8 cellular contexts compared by ENCODE assay signal in genomic region chr3:3798641-3799113, GRCh38. TPM values are rescaled to one million over a fixed set of nuclear protein-coding genes. Genes with fewer than 3 reads are reported as not detected.
DNase-seq lines count a peak whose midpoint lies in the region; ATAC-seq and TF ChIP-seq lines count a peak whose summit lies in the region.

No MANE protein-coding gene starts in this region.

- 2 to 6% methylated on average over 37 of the region's 37 CpGs for WGBS in GM23248 (ENCODE audit: low coverage in 1 of 2, low lambda C conversion rate in 2 of 2, missing lambda C conversion rate in 2 of 2), 2 experiments
- WGBS in esophagus squamous epithelium, 2 donors, result 3 to 14% methylated on average over 8 to 10 of the region's 37 CpGs

- in situ Hi-C loops in GM23248 (cut with MboI), result no loop called here

- intact Hi-C loops in esophagus squamous epithelium (cut with DNase I) (no loop called here), upper lobe of right lung (cut with DNase I) (no loop called here)

- H3K9ac ChIP-seq in GM23248 (no peak overlapping the region), neural cell (ENCODE audit: low read length) (peak overlapping the region; percentile 82)

- H3F3A ChIP-seq in GM23248 (ENCODE audit: insufficient read depth), result no peaks in the 10 kb centered on the region
- H3F3A ChIP-seq in neural cell (ENCODE audit: insufficient read depth, low read length, poor library complexity, severe bottlenecking), result no peaks in the 10 kb centered on the region

- no peak overlapping the region for H3K4me2 ChIP-seq in GM23248 (ENCODE audit: unreplicated experiment)
- H3K4me2 ChIP-seq in neural cell (ENCODE audit: low read length), result peak overlapping the region; percentile 30

- no peak overlapping the region for H3K27ac ChIP-seq in CD4-positive, CD25-positive, alpha-beta regulatory T cell (ENCODE audit: insufficient read depth, low read length, poor library complexity, severe bottlenecking)
- H3K27ac ChIP-seq in GM23248 (no peak overlapping the region), esophagus squamous epithelium (peak overlapping the region in 1 of 4 donors; percentile 18), neural cell (ENCODE audit: low read length) (peak overlapping the region; percentile 62), upper lobe of right lung (no peak overlapping the region)

- TF ChIP-seq POLR2A in esophagus squamous epithelium (IDR thresholded peaks at IDR 0.05), result no peak

- H3K27ac Mint-ChIP-seq in CD4-positive, CD25-positive, alpha-beta regulatory T cell, result no peak overlapping the region
- H3K27ac Mint-ChIP-seq in WTC11, result peak overlapping the region; percentile 98

- peaks cover 3% of the 10 kb centered on the region for H3K36me3 Mint-ChIP-seq in CD4-positive, CD25-positive, alpha-beta regulatory T cell
- H3K36me3 Mint-ChIP-seq in WTC11, result peaks cover 18% of the 10 kb centered on the region

- POLR2A ChIA-PET in WTC11 (lab: Charles Lee), result interaction anchor here (1.3 to 3.0 kb wide), 2 partner anchors 10 to 11 kb away, joined by 7 to 8 read pairs; no protein-coding TSS in a partner anchor

- TF ChIP-seq CTCF in WTC11 (IDR thresholded peaks at IDR 0.05), result no peak
- TF ChIP-seq CTCF in esophagus squamous epithelium (IDR thresholded peaks at IDR 0.05), result no peak
- no peak for TF ChIP-seq CTCF in neural cell (IDR thresholded peaks at IDR 0.05; ENCODE audit: poor library complexity, severe bottlenecking)
- TF ChIP-seq CTCF in upper lobe of right lung (IDR thresholded peaks at IDR 0.05), result no peak

- DNase-seq in CD4-positive, CD25-positive, alpha-beta regulatory T cell, result peak in 2 of 3 donors; percentile 11 to 80
- DNase-seq in GM23248 (peak; percentile 12), WTC11 (ENCODE audit: low spot score) (peak; percentile 67), esophagus squamous epithelium (lab: John Stamatoyannopoulos, UW) (no peak), upper lobe of right lung (peak; percentile 67), dermis blood vessel endothelial cell (no peak)

- H3K9me2 ChIP-seq in GM23248 (ENCODE audit: insufficient read depth) (no peaks in the 10 kb centered on the region), neural cell (ENCODE audit: insufficient read depth, low read length) (no peaks in the 10 kb centered on the region)

- H3K79me2 ChIP-seq in GM23248 (ENCODE audit: insufficient read depth) (no peaks in the 10 kb centered on the region), neural cell (replicated peaks; ENCODE audit: insufficient read depth, low read length) (peaks cover 31% of the 10 kb centered on the region)

- peak in 1 of 2 donors; percentile 54 for ATAC-seq in CD4-positive, CD25-positive, alpha-beta regulatory T cell (ENCODE audit: low read depth in 2 of 2)
- ATAC-seq in WTC11, result peak; percentile 55
- ATAC-seq in upper lobe of right lung, result peak; percentile 47
- no peak for ATAC-seq in HG03135 (IDR thresholded peaks at IDR 0.05; ENCODE audit: unreplicated experiment)

- peaks cover 50% of the 10 kb centered on the region for H3K27me3 Mint-ChIP-seq in CD4-positive, CD25-positive, alpha-beta regulatory T cell
- peaks cover 22% of the 10 kb centered on the region for H3K27me3 Mint-ChIP-seq in WTC11 (ENCODE audit: low read depth)

- TF ChIP-seq EP300 in neural cell (conservative IDR thresholded peaks at IDR 0.05; ENCODE audit: poor library complexity, severe bottlenecking), result no peak

- H2AFZ ChIP-seq in GM23248, result no peak overlapping the region; the same call in 1 of the 2 replicates
- H2AFZ ChIP-seq in neural cell (ENCODE audit: low read depth, low read length), result peak overlapping the region; percentile 54

- no peak overlapping the region for H3K4me3 ChIP-seq in CD4-positive, CD25-positive, alpha-beta regulatory T cell (ENCODE audit: low read depth, low read length)
- peak overlapping the region; percentile 43; the same call in 1 of the 2 replicates for H3K4me3 ChIP-seq in GM23248
- H3K4me3 ChIP-seq in esophagus squamous epithelium, result peak overlapping the region; percentile 33 to 63 (median 52)
- H3K4me3 ChIP-seq in neural cell (ENCODE audit: low read length), result peak overlapping the region; percentile 87
- peak overlapping the region; percentile 56 for H3K4me3 ChIP-seq in upper lobe of right lung

- peaks cover 17% of the 10 kb centered on the region for H3K27me3 ChIP-seq in CD4-positive, CD25-positive, alpha-beta regulatory T cell (ENCODE audit: control insufficient read depth, insufficient read depth, low read length)
- H3K27me3 ChIP-seq in GM23248 (replicated peaks; ENCODE audit: insufficient read depth) (peaks cover 40% of the 10 kb centered on the region), esophagus squamous epithelium (peaks cover 0 to 56% (median 0%) of the 10 kb centered on the region in 4 donors), neural cell (ENCODE audit: insufficient read depth, low read depth, low read length) (no peaks in the 10 kb centered on the region), upper lobe of right lung (no peaks in the 10 kb centered on the region)

- H3K36me3 ChIP-seq in CD4-positive, CD25-positive, alpha-beta regulatory T cell (ENCODE audit: control insufficient read depth, insufficient read depth, low read length), result no peaks in the 10 kb centered on the region
- H3K36me3 ChIP-seq in GM23248 (ENCODE audit: low read depth) (no peaks in the 10 kb centered on the region), esophagus squamous epithelium (no peaks in the 10 kb centered on the region), neural cell (ENCODE audit: insufficient read depth, low read length) (no peaks in the 10 kb centered on the region), upper lobe of right lung (no peaks in the 10 kb centered on the region)

- CTCF ChIA-PET in WTC11 (lab: Charles Lee), result no interaction called here

- TF ChIP-seq RAD21 in neural cell (conservative IDR thresholded peaks at IDR 0.05), result no peak

- H3K9me3 ChIP-seq in CD4-positive, CD25-positive, alpha-beta regulatory T cell (ENCODE audit: control insufficient read depth in 2 of 2, low read length in 2 of 2), result no peaks in the 10 kb centered on the region
- H3K9me3 ChIP-seq in GM23248 (ENCODE audit: low read depth), result no peaks in the 10 kb centered on the region
- H3K9me3 ChIP-seq in esophagus squamous epithelium, result no peaks in the 10 kb centered on the region
- H3K9me3 ChIP-seq in neural cell (ENCODE audit: low read length), result no peaks in the 10 kb centered on the region
- no peaks in the 10 kb centered on the region for H3K9me3 ChIP-seq in upper lobe of right lung

- peaks cover 0 to 11% (median 5%) of the 10 kb centered on the region in 7 donors for H3K9me3 Mint-ChIP-seq in CD4-positive, CD25-positive, alpha-beta regulatory T cell
- peaks cover 13% of the 10 kb centered on the region for H3K9me3 Mint-ChIP-seq in WTC11

- peaks cover 0 to 20% (median 6%) of the 10 kb centered on the region in 4 donors for H3K4me1 Mint-ChIP-seq in CD4-positive, CD25-positive, alpha-beta regulatory T cell
- peaks cover 37% of the 10 kb centered on the region for H3K4me1 Mint-ChIP-seq in WTC11

- no peaks in the 10 kb centered on the region for H4K20me1 ChIP-seq in GM23248 (ENCODE audit: insufficient read depth)
- no peaks in the 10 kb centered on the region for H4K20me1 ChIP-seq in neural cell (ENCODE audit: insufficient read depth)

- peak overlapping the region; percentile 75 to 88 (median 80) for H3K4me3 Mint-ChIP-seq in CD4-positive, CD25-positive, alpha-beta regulatory T cell
- peak overlapping the region; percentile 89 for H3K4me3 Mint-ChIP-seq in WTC11

- H3K4me1 ChIP-seq in CD4-positive, CD25-positive, alpha-beta regulatory T cell (ENCODE audit: control insufficient read depth, insufficient read depth, low read length, poor library complexity, severe bottlenecking), result peaks cover 6% of the 10 kb centered on the region
- H3K4me1 ChIP-seq in GM23248 (ENCODE audit: insufficient read depth) (no peaks in the 10 kb centered on the region), esophagus squamous epithelium (peaks cover 14 to 33% (median 18%) of the 10 kb centered on the region in 3 donors), upper lobe of right lung (peaks cover 7% of the 10 kb centered on the region)

TF ChIP-seq in WTC11, 78 proteins besides CTCF, POLR2A, EP300 and RAD21 (continues in another document):
- TF ChIP-seq TEAD4 (CRISPR knock-in tag; IDR thresholded peaks at IDR 0.05) (no peak), PREB (CRISPR knock-in tag; IDR thresholded peaks at IDR 0.05; ENCODE audit: borderline replicate concordance) (no peak)

TF ChIP-seq in neural cell, 6 proteins besides CTCF, POLR2A, EP300 and RAD21 (continues in another document):
- no peak for TF ChIP-seq EZH2 (IDR thresholded peaks at IDR 0.05; ENCODE audit: borderline replicate concordance, insufficient read depth, low read length, poor library complexity, severe bottlenecking)
- TF ChIP-seq MXI1 (conservative IDR thresholded peaks at IDR 0.05; ENCODE audit: poor library complexity, severe bottlenecking), result no peak
- no peak for TF ChIP-seq SMC3 (conservative IDR thresholded peaks at IDR 0.05; ENCODE audit: poor library complexity)
- TF ChIP-seq TAF1 (IDR thresholded peaks at IDR 0.05; ENCODE audit: low read depth), result no peak
- TF ChIP-seq POLR2AphosphoS5 (IDR thresholded peaks at IDR 0.05), result no peak

RNA-seq across cellular contexts. Expression of gene LRRN1, which starts 0.6 kb away (rescaled TPM):
- total RNA-seq in CD4-positive, CD25-positive, alpha-beta regulatory T cell, result 0.44 TPM
- under 1 TPM in 2 of 4 donors, not detected in 2; 0.23 to 0.25 TPM for polyA plus RNA-seq in CD4-positive, CD25-positive, alpha-beta regulatory T cell
- not detected in 2 replicates for total RNA-seq in GM23248 (2014; rRNA removed; shearing (Covaris generic))
- polyA plus RNA-seq in GM23248 (2016; fragmentation: Nextera tagmentation; extraction: Ambion mirVana) (not detected in 2 replicates), neural cell (24.5 and 25.8 TPM in 2 replicates)
- total RNA-seq in WTC11 (2021) (114 to 124 TPM (median 121 TPM) in 3 replicates), esophagus squamous epithelium (under 1 TPM in 3 of 4 donors, not detected in 1; 0.04 to 0.47 (median 0.19) TPM), upper lobe of right lung (5.2 TPM), dermis blood vessel endothelial cell (not detected in 2 replicates)
- polyA minus RNA-seq in neural cell, result 41.6 and 46.1 TPM in 2 replicates

Comparison
In these comparisons a context has a peak if more than half of its experiments do, and no peak if none do; other contexts are left out.
1. DNase-seq: peak in CD4-positive, CD25-positive, alpha-beta regulatory T cell (2 of 3), GM23248 (single experiment), WTC11 (single experiment) and upper lobe of right lung (single experiment); none in esophagus squamous epithelium (single experiment) and dermis blood vessel endothelial cell (single experiment).
2. RNA of gene LRRN1, which starts 0.6 kb away (total RNA-seq): 114 to 124 TPM in WTC11; 5.2 TPM in upper lobe of right lung (single experiment), 0.44 TPM in CD4-positive, CD25-positive, alpha-beta regulatory T cell (single experiment), 0.04 to 0.47 TPM in esophagus squamous epithelium, not detected in GM23248 and not detected in dermis blood vessel endothelial cell; every median in the first group is over 10 times any median in the second.